ENCODE assay signal across 8 cellular contexts in the genomic region with DNA sequence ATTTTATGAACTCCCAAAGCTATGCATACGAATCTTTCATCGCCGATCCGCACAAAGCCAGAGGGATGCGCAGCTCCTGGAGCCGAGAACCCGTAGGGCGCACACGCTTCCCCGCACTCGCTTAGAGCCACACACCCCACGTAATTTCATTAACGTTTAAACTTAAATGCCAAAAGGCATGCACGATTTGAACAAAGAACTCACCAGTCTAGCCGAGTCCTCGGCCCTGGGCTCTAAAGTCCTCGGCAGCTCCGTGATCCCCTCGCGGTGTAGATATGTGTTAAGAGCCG. TPM values are rescaled to one million over a fixed set of nuclear protein-coding genes. Genes with fewer than 3 reads are reported as not detected.
DNase-seq lines count a peak whose midpoint lies in the region; ATAC-seq, FAIRE-seq and TF ChIP-seq lines count a peak whose summit lies in the region.

No MANE protein-coding gene starts in this region.

- H3K4me2 ChIP-seq in HepG2 (ENCODE audit: low read depth, low read length), result peak overlapping the region; percentile 83

- POLR2A ChIA-PET in HepG2 (lab: Yijun Ruan, JAX), result interaction anchor here (0.6 to 1.0 kb wide), 3 partner anchors 40 to 221 kb away, joined by 3 to 4 read pairs (median 3); no protein-coding TSS in a partner anchor

- H3K9me3 ChIP-seq in breast epithelium, result no peaks in the 10 kb centered on the region
- no peaks in the 10 kb centered on the region for H3K9me3 ChIP-seq in HepG2 (ENCODE audit: low read length)
- no peaks in the 10 kb centered on the region for H3K9me3 ChIP-seq in thyroid gland

- H3K36me3 Mint-ChIP-seq in T-helper 1 cell treated with Interleukin-12 subunit alpha and Interleukin-12 subunit beta and Interleukin-4 antibody, amounts not matched to agents 30 μg/mL and 1 μg/mL, for 36 hours (ENCODE audit: low read depth), result peaks cover 3% of the 10 kb centered on the region
- H3K36me3 Mint-ChIP-seq in activated T-helper 1 cell treated with anti-CD3 and anti-CD28 coated beads, Interleukin-12 subunit alpha, Interleukin-12 subunit beta, Interleukin-2, Interleukin-4 antibody, amounts not matched to agents 30 ng/mL and 10 ng/mL and 1 ng/mL, durations not matched to agents 14 hours and 24 hours and 36 hours (ENCODE audit: low read depth), result no peaks in the 10 kb centered on the region

- BruUV-seq in HepG2 (replicated peaks; lab: Mats Ljungman, UMichigan), result TSS peak; percentile 58

- no peaks in the 10 kb centered on the region for H3K36me3 ChIP-seq in breast epithelium
- no peaks in the 10 kb centered on the region; a peak in 1 of 5 replicates for H3K36me3 ChIP-seq in HepG2 (replicated peaks in 1 of 2; ENCODE audit: control insufficient read depth in 1 of 2, insufficient read depth in 2 of 2, low read length in 2 of 2)
- no peaks in the 10 kb centered on the region for H3K36me3 ChIP-seq in thyroid gland

- no peak for TF ChIP-seq RAD21 in HepG2 (CRISPR knock-in tag; IDR thresholded peaks at IDR 0.05)

- H3K4me1 ChIP-seq in breast epithelium (no peaks in the 10 kb centered on the region), HepG2 (ENCODE audit: insufficient read depth, low read length) (peaks cover 50% of the 10 kb centered on the region), thyroid gland (peaks cover 0 to 4% of the 10 kb centered on the region in 2 donors)

- DNase-seq in T-helper 1 cell (no peak), breast epithelium (ENCODE audit: low spot score in 2 of 2) (no peak), HepG2 (ENCODE audit: low spot score) (no peak), thyroid gland (peak in 1 of 2 donors; percentile 8), erythroblast (lab: John Stamatoyannopoulos, UW) (no peak)
- DNase-seq in activated T-helper 1 cell treated with anti-CD3 and anti-CD28 coated beads, Interleukin-12 subunit alpha, Interleukin-12 subunit beta, Interleukin-2, Interleukin-4 antibody, amounts not matched to agents 30 ng/mL and 10 ng/mL and 1 ng/mL, durations not matched to agents 14 hours and 24 hours and 36 hours (ENCODE audit: low spot score), result no peak

- peak overlapping the region; percentile 18 for H2AFZ ChIP-seq in HepG2 (ENCODE audit: low read length)

- peaks cover 57% of the 10 kb centered on the region for H3K27me3 Mint-ChIP-seq in T-helper 1 cell treated with Interleukin-12 subunit alpha and Interleukin-12 subunit beta and Interleukin-4 antibody, amounts not matched to agents 30 μg/mL and 1 μg/mL, for 36 hours (ENCODE audit: low read depth)
- H3K27me3 Mint-ChIP-seq in activated T-helper 1 cell treated with anti-CD3 and anti-CD28 coated beads, Interleukin-12 subunit alpha, Interleukin-12 subunit beta, Interleukin-2, Interleukin-4 antibody, amounts not matched to agents 30 ng/mL and 10 ng/mL and 1 ng/mL, durations not matched to agents 14 hours and 24 hours and 36 hours (ENCODE audit: insufficient read depth), result peaks cover 46% of the 10 kb centered on the region

- WGBS in HepG2 (ENCODE audit: low lambda C conversion rate), result 2% methylated on average over 16 of the region's 21 CpGs
- WGBS in thyroid gland, 2 donors, result 0 to 1% methylated on average over 15 to 21 of the region's 21 CpGs

- H3K4me1 Mint-ChIP-seq in T-helper 1 cell treated with Interleukin-12 subunit alpha and Interleukin-12 subunit beta and Interleukin-4 antibody, amounts not matched to agents 30 μg/mL and 1 μg/mL, for 36 hours (ENCODE audit: low read depth), result peaks cover 11% of the 10 kb centered on the region
- no peaks in the 10 kb centered on the region for H3K4me1 Mint-ChIP-seq in activated T-helper 1 cell treated with anti-CD3 and anti-CD28 coated beads, Interleukin-12 subunit alpha, Interleukin-12 subunit beta, Interleukin-2, Interleukin-4 antibody, amounts not matched to agents 30 ng/mL and 10 ng/mL and 1 ng/mL, durations not matched to agents 14 hours and 24 hours and 36 hours (ENCODE audit: low read depth)

- H3K27ac ChIP-seq in breast epithelium (peak overlapping the region; percentile 95 to 96), HepG2 (ENCODE audit: extremely low read length, insufficient read depth, low read length) (peak overlapping the region; percentile 86), thyroid gland (peak overlapping the region; percentile 56 to 96 (median 91))

- CTCF ChIA-PET in HepG2 (lab: Yijun Ruan, JAX; ENCODE audit: low intra/inter-chr PET ratio, low total read pairs), result interaction anchor here (3.1 kb wide), 1 partner anchor 221 kb away, joined by 22 read pairs; no protein-coding TSS in a partner anchor

- peak overlapping the region; percentile 91 for H3K9ac ChIP-seq in HepG2 (ENCODE audit: insufficient read depth, low read depth, low read length)

- peak overlapping the region; percentile 49 for H3K27ac Mint-ChIP-seq in T-helper 1 cell treated with Interleukin-12 subunit alpha and Interleukin-12 subunit beta and Interleukin-4 antibody, amounts not matched to agents 30 μg/mL and 1 μg/mL, for 36 hours
- no peak overlapping the region for H3K27ac Mint-ChIP-seq in activated T-helper 1 cell treated with anti-CD3 and anti-CD28 coated beads, Interleukin-12 subunit alpha, Interleukin-12 subunit beta, Interleukin-2, Interleukin-4 antibody, amounts not matched to agents 30 ng/mL and 10 ng/mL and 1 ng/mL, durations not matched to agents 14 hours and 24 hours and 36 hours

- H3K4me3 ChIP-seq in breast epithelium (peak overlapping the region; percentile 61 to 87 (median 83)), HepG2 (replicated peaks in 1 of 3; ENCODE audit: insufficient read depth in 1 of 3, low read depth in 2 of 3, low read length in 3 of 3) (peak overlapping the region; percentile 69 to 99 (median 95)), thyroid gland (replicated peaks in 1 of 3) (peak overlapping the region; percentile 31 to 83 (median 65))

- TF ChIP-seq EP300 in HepG2 (IDR thresholded peaks at IDR 0.05; ENCODE audit: low read depth in 2 of 2, low read length in 2 of 2) (no peak), HepG2 (CRISPR knock-in tag; IDR thresholded peaks at IDR 0.05; ENCODE audit: borderline replicate concordance) (no peak)

- no peaks in the 10 kb centered on the region for H3K9me3 Mint-ChIP-seq in T-helper 1 cell treated with Interleukin-12 subunit alpha and Interleukin-12 subunit beta and Interleukin-4 antibody, amounts not matched to agents 30 μg/mL and 1 μg/mL, for 36 hours
- no peaks in the 10 kb centered on the region for H3K9me3 Mint-ChIP-seq in activated T-helper 1 cell treated with anti-CD3 and anti-CD28 coated beads, Interleukin-12 subunit alpha, Interleukin-12 subunit beta, Interleukin-2, Interleukin-4 antibody, amounts not matched to agents 30 ng/mL and 10 ng/mL and 1 ng/mL, durations not matched to agents 14 hours and 24 hours and 36 hours

- intact Hi-C loops in breast epithelium (cut with DNase I; ENCODE audit: low total_unique reads), result no loop called here
- intact Hi-C loops in HepG2 (cut with micrococcal nuclease; ENCODE audit: unreplicated experiment), result loop anchor here (1.0 to 10.0 kb wide), 10 partner anchors 39 to 879 kb away; no protein-coding TSS in a partner anchor
- intact Hi-C loops in thyroid gland (cut with DNase I), result no loop called here
- intact Hi-C loops in activated T-helper 1 cell treated with anti-CD3 and anti-CD28 coated beads, Interleukin-12 subunit alpha, Interleukin-12 subunit beta, Interleukin-2, Interleukin-4 antibody, amounts not matched to agents 30 ng/mL and 10 ng/mL and 1 ng/mL, durations not matched to agents 14 hours and 24 hours and 36 hours (cut with micrococcal nuclease), result loop anchor here (10.0 kb wide), 1 partner anchor 1701 kb away; no protein-coding TSS in a partner anchor

- no peak for TF ChIP-seq CTCF in breast epithelium (IDR thresholded peaks at IDR 0.05)
- TF ChIP-seq CTCF in HepG2 (CRISPR knock-in tag; IDR thresholded peaks at IDR 0.05), result no peak
- no peak for TF ChIP-seq CTCF in thyroid gland (IDR thresholded peaks at IDR 0.05)

- peaks cover 61% of the 10 kb centered on the region for H3K79me2 ChIP-seq in HepG2 (ENCODE audit: insufficient read depth, low read length)

- ATAC-seq in HepG2, result peak; percentile 12
- ATAC-seq in HG03135 (IDR thresholded peaks at IDR 0.05; ENCODE audit: unreplicated experiment), result no peak

- in situ Hi-C loops in HepG2 (cut with HindIII; ENCODE audit: extremely low pct_ligation_motif_present, low pct_unique_long_range_greater_than_20kb), result loop anchor here (25.0 kb wide), 1 partner anchor 211 kb away; no protein-coding TSS in a partner anchor

- H4K20me1 ChIP-seq in HepG2 (ENCODE audit: insufficient read depth, low read length), result peaks cover 14% of the 10 kb centered on the region

- H3K27me3 ChIP-seq in breast epithelium (no peaks in the 10 kb centered on the region), HepG2 (ENCODE audit: control insufficient read depth in 1 of 2, insufficient read depth in 2 of 2, low read length in 2 of 2) (no peaks in the 10 kb centered on the region; a peak in 1 of 5 replicates), thyroid gland (no peaks in the 10 kb centered on the region)

- FAIRE-seq in HepG2 (lab: Jason Lieb, UNC), result no peak

- H3K4me3 Mint-ChIP-seq in T-helper 1 cell treated with Interleukin-12 subunit alpha and Interleukin-12 subunit beta and Interleukin-4 antibody, amounts not matched to agents 30 μg/mL and 1 μg/mL, for 36 hours, result no peak overlapping the region
- no peak overlapping the region for H3K4me3 Mint-ChIP-seq in activated T-helper 1 cell treated with anti-CD3 and anti-CD28 coated beads, Interleukin-12 subunit alpha, Interleukin-12 subunit beta, Interleukin-2, Interleukin-4 antibody, amounts not matched to agents 30 ng/mL and 10 ng/mL and 1 ng/mL, durations not matched to agents 14 hours and 24 hours and 36 hours

- TF ChIP-seq POLR2A in breast epithelium (IDR thresholded peaks at IDR 0.05) (no peak), HepG2 (IDR thresholded peaks at IDR 0.05; ENCODE audit: insufficient read depth in 1 of 2, low read depth in 2 of 2, low read length in 2 of 2) (no peak), thyroid gland (IDR thresholded peaks at IDR 0.05) (no peak), erythroblast (IDR thresholded peaks at IDR 0.05; ENCODE audit: low read length) (no peak)

RNA-seq across cellular contexts. Expression of a gene that starts 2.4 kb away (rescaled TPM):
- total RNA-seq in breast epithelium (100 to 1,000 TPM in 1 of 3 donors, 10 to 100 TPM in 2; 54.2 to 125 (median 87.2) TPM), HepG2 (2016; rRNA removed; fragmentation: Illumina TruSeq; extraction: Trizol) (176 and 185 TPM in 2 replicates), thyroid gland (10 to 100 TPM; 73.1 to 95.6 (median 76.5) TPM)
- 74.9 and 87.3 TPM in 2 replicates for total RNA-seq in HepG2 (2016; cell fraction: cytosol; rRNA removed; fragmentation: Illumina TruSeq; extraction: Trizol; ENCODE audit: low read depth)
- 158 and 182 TPM in 2 replicates for total RNA-seq in HepG2 (2016; cell fraction: insoluble cytoplasmic fraction; rRNA removed; fragmentation: Illumina TruSeq; extraction: Trizol)
- 361 and 484 TPM in 2 replicates for total RNA-seq in HepG2 (2016; cell fraction: membrane; rRNA removed; fragmentation: Illumina TruSeq; extraction: Trizol)
- total RNA-seq in HepG2 (2016; cell fraction: nucleus; rRNA removed; fragmentation: Illumina TruSeq; extraction: Trizol), result 203 and 219 TPM in 2 replicates
- 193 and 216 TPM in 2 replicates for polyA plus RNA-seq in HepG2 (2011; rRNA removed)
- 145 and 153 TPM in 2 replicates for polyA plus RNA-seq in HepG2 (2011; cell fraction: cytosol; rRNA removed)
- 169 and 173 TPM in 2 replicates for polyA plus RNA-seq in HepG2 (2011; cell fraction: nucleus; rRNA removed)
- 84.5 and 103 TPM in 2 replicates for polyA plus RNA-seq in HepG2 (2012)
- 2.5 and 3.2 TPM in 2 replicates for polyA plus RNA-seq in HepG2 (2016; cell fraction: cytosol; fragmentation: Illumina TruSeq; extraction: Trizol; ENCODE audit: low read depth)
- polyA plus RNA-seq in HepG2 (2016; cell fraction: insoluble cytoplasmic fraction; fragmentation: Illumina TruSeq; extraction: Trizol; ENCODE audit: low read depth), result 34.1 and 47.0 TPM in 2 replicates
- 7.0 and 7.3 TPM in 2 replicates for polyA plus RNA-seq in HepG2 (2016; cell fraction: membrane; fragmentation: Illumina TruSeq; extraction: Trizol; ENCODE audit: low read depth)
- polyA plus RNA-seq in HepG2 (2016; cell fraction: nucleus; fragmentation: Illumina TruSeq; extraction: Trizol; ENCODE audit: insufficient read depth, low read depth), result 164 and 179 TPM in 2 replicates
- 311 and 1,912 TPM in 2 replicates for polyA minus RNA-seq in HepG2 (2011; rRNA and poly(A)+ RNA removed; ENCODE audit: low replicate concordance)
- polyA minus RNA-seq in HepG2 (2011; cell fraction: cytosol; rRNA and poly(A)+ RNA removed), result 510 and 534 TPM in 2 replicates
- polyA minus RNA-seq in HepG2 (2011; cell fraction: nucleus; rRNA and poly(A)+ RNA removed), result 531 and 554 TPM in 2 replicates
- 0.03 and 0.15 TPM in 2 replicates for total RNA-seq in activated T-helper 1 cell treated with anti-CD3 and anti-CD28 coated beads, Interleukin-12 subunit alpha, Interleukin-12 subunit beta, Interleukin-2, Interleukin-4 antibody, amounts not matched to agents 30 ng/mL and 10 ng/mL and 1 ng/mL, durations not matched to agents 14 hours and 24 hours and 36 hours

Comparison
In these comparisons a context has a peak if more than half of its experiments do, and no peak if none do; other contexts are left out.
1. RNA of a gene that starts 2.4 kb away (total RNA-seq): 74.9 to 484 TPM in HepG2, 54.2 to 125 TPM in breast epithelium and 73.1 to 95.6 TPM in thyroid gland; 0.03 to 0.15 TPM in activated T-helper 1 cell treated with anti-CD3 and anti-CD28 coated beads, Interleukin-12 subunit alpha, Interleukin-12 subunit beta, Interleukin-2, Interleukin-4 antibody, amounts not matched to agents 30 ng/mL and 10 ng/mL and 1 ng/mL, durations not matched to agents 14 hours and 24 hours and 36 hours; every median in the first group is over 10 times any median in the second.
2. intact Hi-C loops: an anchor here in HepG2 (1.0 to 10.0 kb wide) and activated T-helper 1 cell treated with anti-CD3 and anti-CD28 coated beads, Interleukin-12 subunit alpha, Interleukin-12 subunit beta, Interleukin-2, Interleukin-4 antibody, amounts not matched to agents 30 ng/mL and 10 ng/mL and 1 ng/mL, durations not matched to agents 14 hours and 24 hours and 36 hours (10.0 kb wide); none called in breast epithelium and thyroid gland.
3. Peak in every context shown above with its lines, with median percentiles within 50 percentile points of each other: H3K27ac ChIP-seq and H3K4me3 ChIP-seq.